ENCODE assay signal across 9 cellular contexts in genomic region chr18:9711361-9712129, GRCh38.
A peak's percentile ranks its signal among the peaks of the same experiment; 100 is the strongest.
DNase-seq lines count a peak whose midpoint lies in the region; ATAC-seq lines count a peak whose summit lies in the region.
"Had no signal": no experiment of that assay in that cellular context is flagged by ENCODE, and none has a peak within 500 bp of the region (broad histone marks: within the 10 kb centered on the region; RNA-seq: fewer than 3 reads in every experiment).

No MANE protein-coding gene starts in this region.

- peaks cover 32% of the 10 kb centered on the region for H3K4me1 ChIP-seq in BLaER1

- peaks cover 51% of the 10 kb centered on the region for H3K27me3 ChIP-seq in BLaER1

- H3K9ac ChIP-seq in BLaER1: no peak overlapping the region

- H3K36me3 ChIP-seq in BLaER1: no peaks in the 10 kb centered on the region

- ATAC-seq in GM19397 (IDR thresholded peaks at IDR 0.05; ENCODE audit: unreplicated experiment) (peak; percentile 47), HG03432 (IDR thresholded peaks at IDR 0.05; ENCODE audit: unreplicated experiment) (peak; percentile 67)

- DNase-seq in NCI-H510A treated with DMSO at 0.1 percent for 48 hours (lab: John Stamatoyannopoulos, UW) (no peak), NCI-H226 (no peak), HuH-7 (ENCODE audit: low spot score) (no peak), COLO829 (ENCODE audit: low spot score) (no peak)

- H4K20me1 ChIP-seq in BLaER1: no peaks in the 10 kb centered on the region

- no peak overlapping the region for H3K27ac ChIP-seq in BLaER1
- H3K27ac ChIP-seq in cingulate gyrus (ENCODE audit: low read depth, low read length): peak overlapping the region; percentile 4
- H3K27ac ChIP-seq: epithelial cell of prostate had no signal

- H3K4me3 ChIP-seq in BLaER1: no peak overlapping the region

- no peaks in the 10 kb centered on the region for H3K9me3 ChIP-seq in BLaER1

- H3K4me2 ChIP-seq in BLaER1: peak overlapping the region; percentile 33
